1 cellular context compared by ENCODE assay signal in the genomic region with DNA sequence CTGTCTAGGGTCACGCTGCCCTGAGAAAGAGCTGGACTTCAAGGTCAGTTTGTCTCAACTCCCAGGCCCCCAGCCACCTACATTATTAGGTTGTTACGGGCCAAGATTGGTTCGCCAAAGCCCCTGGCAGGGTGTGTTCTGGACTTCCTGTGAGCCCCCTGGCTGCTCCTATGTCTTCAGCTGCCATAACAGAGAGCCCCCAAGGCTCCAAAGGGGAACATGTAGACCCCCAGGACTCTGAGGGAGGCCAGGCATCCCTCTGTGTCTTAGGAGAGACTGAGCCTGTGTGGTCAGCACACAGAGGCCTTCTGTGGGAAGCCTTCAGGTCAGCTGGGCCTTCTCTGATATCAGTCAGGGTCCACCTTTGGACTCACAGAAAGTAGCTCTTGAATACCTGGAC.
TF ChIP-seq lines count a peak whose summit lies in the region.

No MANE protein-coding gene starts in this region.

TF ChIP-seq in HCT116, 20 proteins besides CTCF, POLR2A, EP300 and RAD21 (continued from another document):
- TF ChIP-seq, protein P1, sequence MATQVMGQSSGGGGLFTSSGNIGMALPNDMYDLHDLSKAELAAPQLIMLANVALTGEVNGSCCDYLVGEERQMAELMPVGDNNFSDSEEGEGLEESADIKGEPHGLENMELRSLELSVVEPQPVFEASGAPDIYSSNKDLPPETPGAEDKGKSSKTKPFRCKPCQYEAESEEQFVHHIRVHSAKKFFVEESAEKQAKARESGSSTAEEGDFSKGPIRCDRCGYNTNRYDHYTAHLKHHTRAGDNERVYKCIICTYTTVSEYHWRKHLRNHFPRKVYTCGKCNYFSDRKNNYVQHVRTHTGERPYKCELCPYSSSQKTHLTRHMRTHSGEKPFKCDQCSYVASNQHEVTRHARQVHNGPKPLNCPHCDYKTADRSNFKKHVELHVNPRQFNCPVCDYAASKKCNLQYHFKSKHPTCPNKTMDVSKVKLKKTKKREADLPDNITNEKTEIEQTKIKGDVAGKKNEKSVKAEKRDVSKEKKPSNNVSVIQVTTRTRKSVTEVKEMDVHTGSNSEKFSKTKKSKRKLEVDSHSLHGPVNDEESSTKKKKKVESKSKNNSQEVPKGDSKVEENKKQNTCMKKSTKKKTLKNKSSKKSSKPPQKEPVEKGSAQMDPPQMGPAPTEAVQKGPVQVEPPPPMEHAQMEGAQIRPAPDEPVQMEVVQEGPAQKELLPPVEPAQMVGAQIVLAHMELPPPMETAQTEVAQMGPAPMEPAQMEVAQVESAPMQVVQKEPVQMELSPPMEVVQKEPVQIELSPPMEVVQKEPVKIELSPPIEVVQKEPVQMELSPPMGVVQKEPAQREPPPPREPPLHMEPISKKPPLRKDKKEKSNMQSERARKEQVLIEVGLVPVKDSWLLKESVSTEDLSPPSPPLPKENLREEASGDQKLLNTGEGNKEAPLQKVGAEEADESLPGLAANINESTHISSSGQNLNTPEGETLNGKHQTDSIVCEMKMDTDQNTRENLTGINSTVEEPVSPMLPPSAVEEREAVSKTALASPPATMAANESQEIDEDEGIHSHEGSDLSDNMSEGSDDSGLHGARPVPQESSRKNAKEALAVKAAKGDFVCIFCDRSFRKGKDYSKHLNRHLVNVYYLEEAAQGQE (IDR thresholded peaks at IDR 0.05; ENCODE audit: low read depth) = no peak
- TF ChIP-seq SP1 (IDR thresholded peaks at IDR 0.05; ENCODE audit: low read depth) (no peak), EZH2phosphoT487 (IDR thresholded peaks at IDR 0.05; ENCODE audit: borderline replicate concordance) (no peak), CBX3 (IDR thresholded peaks at IDR 0.05; ENCODE audit: low read depth) (no peak), CEBPB (IDR thresholded peaks at IDR 0.05; ENCODE audit: low read depth) (no peak), EGR1 (IDR thresholded peaks at IDR 0.05; ENCODE audit: low read depth) (no peak), TCF7L2 (IDR thresholded peaks at IDR 0.05; ENCODE audit: borderline replicate concordance, extremely low read depth, insufficient read depth, insufficient read length) (no peak), ZNF274 (IDR thresholded peaks at IDR 0.05; ENCODE audit: low read depth, low read length) (no peak)
TF ChIP-seq in HCT116: peak in this region for 0.
